1 cellular context compared by ENCODE assay signal in the genomic region with DNA sequence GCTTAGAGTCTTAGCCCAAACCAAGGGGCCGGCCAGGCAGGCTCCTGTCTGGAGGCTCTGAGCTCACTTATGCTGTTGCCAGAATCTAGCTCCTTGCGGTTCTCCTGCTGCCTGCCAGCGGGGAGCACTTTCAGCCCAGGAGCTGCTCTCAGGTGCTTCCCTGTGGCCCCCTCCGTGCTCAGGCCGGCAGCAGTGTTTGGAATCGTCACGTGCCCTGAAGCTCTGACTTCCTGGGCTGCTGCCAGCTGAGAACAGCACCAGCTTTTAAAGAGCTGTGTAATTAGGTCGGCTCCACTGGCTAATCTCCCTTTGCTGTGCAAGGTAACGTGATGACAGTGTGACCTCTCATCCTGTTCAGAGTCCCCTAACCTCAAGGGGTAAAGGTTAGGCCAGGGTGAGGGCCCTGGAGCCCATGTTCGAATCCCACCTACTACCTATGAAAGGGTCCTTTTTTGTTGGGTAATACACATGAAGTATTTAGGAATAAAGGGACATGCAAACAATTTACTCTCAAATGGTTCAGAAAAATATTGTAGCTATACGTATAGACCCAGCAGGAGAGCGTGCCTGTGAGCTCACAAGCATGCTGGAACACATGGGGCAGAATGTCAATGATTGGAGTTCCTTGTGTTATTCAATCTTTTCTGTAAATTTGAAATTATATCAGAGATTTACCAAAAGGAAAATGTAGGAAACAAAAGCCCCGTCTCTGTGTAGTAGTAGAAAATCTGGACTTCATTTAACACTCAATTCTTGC.
A peak's percentile ranks its signal among the peaks of the same experiment; 100 is the strongest.
TF ChIP-seq lines count a peak whose summit lies in the region.

No MANE protein-coding gene starts in this region.

TF ChIP-seq in WTC11, 78 proteins besides CTCF, POLR2A, EP300 and RAD21 (continued from another document):
- TF ChIP-seq, protein P1, sequence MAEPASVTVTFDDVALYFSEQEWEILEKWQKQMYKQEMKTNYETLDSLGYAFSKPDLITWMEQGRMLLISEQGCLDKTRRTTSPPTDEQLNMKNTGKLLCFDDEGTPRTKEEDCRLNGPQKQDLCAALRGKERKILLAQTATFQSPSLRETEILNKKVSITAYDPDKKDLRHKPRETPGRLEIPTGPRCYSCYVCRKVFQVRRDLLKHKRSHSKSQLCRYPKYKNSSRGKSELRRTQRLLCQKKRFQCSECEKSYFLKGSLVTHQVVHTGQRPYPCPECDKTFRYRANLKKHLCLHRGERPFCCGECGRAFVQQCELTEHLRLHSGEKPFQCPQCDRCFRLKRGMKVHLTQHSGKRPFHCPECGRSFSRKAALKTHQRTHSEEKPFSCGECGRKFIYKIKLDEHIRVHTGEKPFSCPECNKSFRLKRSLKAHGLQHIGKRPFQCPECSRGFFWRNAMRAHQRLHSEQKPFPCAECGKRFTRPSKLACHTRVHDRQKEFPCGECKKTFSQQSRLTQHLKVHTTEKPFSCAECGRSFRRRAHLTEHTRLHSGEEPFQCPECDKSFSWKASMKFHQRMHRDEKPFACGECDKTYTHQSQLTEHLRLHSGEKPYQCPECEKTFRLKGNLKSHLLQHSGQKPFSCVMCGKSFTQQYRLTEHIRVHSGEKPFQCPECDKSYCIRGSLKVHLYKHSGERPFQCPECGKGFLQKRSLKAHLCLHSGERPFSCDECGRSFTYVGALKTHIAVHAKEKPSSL (CRISPR knock-in tag; conservative IDR thresholded peaks at IDR 0.05), result no peak
- TF ChIP-seq SP1 (CRISPR knock-in tag; conservative IDR thresholded peaks at IDR 0.05), result peak; percentile 42; the same call in 1 of the 2 replicates
- no peak for TF ChIP-seq TP53 (CRISPR knock-in tag; IDR thresholded peaks at IDR 0.05)
- no peak for TF ChIP-seq NR3C1 (CRISPR knock-in tag; conservative IDR thresholded peaks at IDR 0.05; ENCODE audit: low read depth)
